ENCODE assay signal across 1 cellular context in the genomic region with DNA sequence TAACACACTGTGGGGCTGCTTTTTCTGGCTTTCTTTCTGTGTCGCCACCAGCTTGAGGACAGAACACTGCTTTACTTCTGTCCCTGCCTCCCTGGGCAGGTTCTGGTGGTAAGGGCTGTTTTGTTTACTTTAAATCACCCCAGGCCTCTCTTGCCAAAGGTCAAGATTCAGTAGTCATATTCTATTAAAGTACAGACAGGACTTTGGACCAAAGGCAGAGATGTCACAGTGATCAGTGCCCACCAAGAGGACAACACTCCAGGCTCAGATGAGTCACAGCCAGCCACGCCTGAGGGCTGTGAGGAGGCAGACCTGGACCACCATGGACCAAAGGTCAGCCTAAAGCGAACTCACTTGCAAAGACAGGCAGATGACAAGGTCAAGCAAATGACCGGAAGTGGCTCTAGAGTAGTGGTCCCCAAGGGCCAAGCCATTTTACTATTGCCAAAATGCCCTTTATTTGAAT.
TF ChIP-seq lines count a peak whose summit lies in the region.

No MANE protein-coding gene starts in this region.

TF ChIP-seq in H1, 55 proteins besides CTCF, POLR2A, EP300 and RAD21 (continued from another document):
- TF ChIP-seq, protein P1, sequence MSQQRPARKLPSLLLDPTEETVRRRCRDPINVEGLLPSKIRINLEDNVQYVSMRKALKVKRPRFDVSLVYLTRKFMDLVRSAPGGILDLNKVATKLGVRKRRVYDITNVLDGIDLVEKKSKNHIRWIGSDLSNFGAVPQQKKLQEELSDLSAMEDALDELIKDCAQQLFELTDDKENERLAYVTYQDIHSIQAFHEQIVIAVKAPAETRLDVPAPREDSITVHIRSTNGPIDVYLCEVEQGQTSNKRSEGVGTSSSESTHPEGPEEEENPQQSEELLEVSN (IDR thresholded peaks at IDR 0.05): no peak
- TF ChIP-seq SP2 (IDR thresholded peaks at IDR 0.05; ENCODE audit: low read length) (no peak), TCF12 (IDR thresholded peaks at IDR 0.05; ENCODE audit: low read depth, low read length) (no peak), YY1 (IDR thresholded peaks at IDR 0.05; ENCODE audit: low read depth, low read length) (no peak), FOSL1 (IDR thresholded peaks at IDR 0.05; ENCODE audit: insufficient read depth, low read depth, low read length) (no peak), KDM5A (IDR thresholded peaks at IDR 0.05; ENCODE audit: low read length) (no peak), TBP (IDR thresholded peaks at IDR 0.05; ENCODE audit: low read depth, low read length) (no peak)
- TF ChIP-seq, protein P2, sequence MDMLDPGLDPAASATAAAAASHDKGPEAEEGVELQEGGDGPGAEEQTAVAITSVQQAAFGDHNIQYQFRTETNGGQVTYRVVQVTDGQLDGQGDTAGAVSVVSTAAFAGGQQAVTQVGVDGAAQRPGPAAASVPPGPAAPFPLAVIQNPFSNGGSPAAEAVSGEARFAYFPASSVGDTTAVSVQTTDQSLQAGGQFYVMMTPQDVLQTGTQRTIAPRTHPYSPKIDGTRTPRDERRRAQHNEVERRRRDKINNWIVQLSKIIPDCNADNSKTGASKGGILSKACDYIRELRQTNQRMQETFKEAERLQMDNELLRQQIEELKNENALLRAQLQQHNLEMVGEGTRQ (IDR thresholded peaks at IDR 0.05; ENCODE audit: low read length): no peak
